ENCODE assay signal across 19 cellular contexts in the genomic region with DNA sequence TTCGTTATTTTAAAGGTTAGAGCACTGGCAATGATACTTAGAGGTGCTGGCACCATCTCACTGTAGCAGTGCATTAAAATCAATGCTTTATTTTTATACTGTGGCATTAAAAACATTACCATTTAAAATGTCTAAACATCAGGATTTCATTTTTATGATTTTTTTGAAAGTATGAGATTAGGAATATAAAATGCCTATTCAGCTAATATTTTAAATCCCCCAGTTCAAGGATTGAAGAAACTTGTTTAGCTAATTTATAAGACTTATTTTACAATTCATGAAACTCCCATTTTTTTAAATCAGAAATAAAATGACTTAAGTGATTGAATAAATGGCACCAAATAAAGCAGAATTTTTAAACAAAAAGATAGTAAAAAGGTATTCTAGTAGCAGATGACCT.
"Had no signal": no experiment of that assay in that cellular context is flagged by ENCODE, and none has a peak within 500 bp of the region (broad histone marks: within the 10 kb centered on the region; RNA-seq: fewer than 3 reads in every experiment).

No MANE protein-coding gene starts in this region.

- H3K4me3 ChIP-seq: esophagus squamous epithelium, hepatocyte, right atrium auricular region, suprapubic skin, thyroid gland, upper lobe of right lung had no signal

- H2AFZ ChIP-seq: hepatocyte had no signal

- H3K4me2 ChIP-seq: hepatocyte had no signal

- DNase-seq: central memory CD4-positive, alpha-beta T cell; effector memory CD4-positive, alpha-beta T cell; esophagus squamous epithelium; foreskin fibroblast; head of caudate nucleus; kidney glomerular epithelial cell; mammary epithelial cell; naive thymus-derived CD8-positive, alpha-beta T cell; stimulated activated CD4-positive, alpha-beta T cell treated with anti-CD3 and anti-CD28 coated beads, Interleukin-4, amount 100 ng/mL, for 1 hour; stimulated activated CD8-positive, alpha-beta memory T cell treated with anti-CD3 and anti-CD28 coated beads, Interleukin-4, amount 100 ng/mL, for 48 hours; stimulated activated naive CD8-positive, alpha-beta T cell treated with anti-CD3 and anti-CD28 coated beads, Interleukin-15, Interleukin-2, amounts not matched to agents 100 U/mL and 50 U/mL, for 24 hours; thyroid gland; upper lobe of right lung had no signal

- H3K9me3 ChIP-seq: esophagus squamous epithelium, neutrophil, right atrium auricular region, suprapubic skin, thyroid gland, upper lobe of right lung had no signal

- H3K36me3 ChIP-seq: right atrium auricular region, suprapubic skin, thyroid gland, upper lobe of right lung had no signal

- H3K27me3 ChIP-seq: esophagus squamous epithelium, hepatocyte, neutrophil, right atrium auricular region, suprapubic skin, thyroid gland, upper lobe of right lung had no signal

- H3K79me2 ChIP-seq: hepatocyte had no signal

- ATAC-seq: naive thymus-derived CD8-positive, alpha-beta T cell; stimulated activated effector memory CD8-positive, alpha-beta T cell treated with anti-CD3 and anti-CD28 coated beads, Interleukin-12 subunit alpha, Interleukin-12 subunit beta, amount 100 ng/mL, for 72 hours; stimulated activated naive CD8-positive, alpha-beta T cell treated with anti-CD3 and anti-CD28 coated beads, Interleukin-15, Interleukin-2, amounts not matched to agents 100 U/mL and 50 U/mL, for 24 hours; upper lobe of right lung had no signal

- H3K4me1 ChIP-seq: esophagus squamous epithelium, thyroid gland, upper lobe of right lung had no signal

- H3K27ac ChIP-seq: epithelial cell of prostate, hepatocyte, neutrophil, suprapubic skin, thyroid gland, upper lobe of right lung had no signal
